ENCODE assay signal across 9 cellular contexts in genomic region chr5:127820910-127821553, GRCh38.
DNase-seq lines count a peak whose midpoint lies in the region; ATAC-seq, FAIRE-seq and TF ChIP-seq lines count a peak whose summit lies in the region.
"Had no signal": no experiment of that assay in that cellular context is flagged by ENCODE, and none has a peak within 500 bp of the region (broad histone marks: within the 10 kb centered on the region; RNA-seq: fewer than 3 reads in every experiment).

No MANE protein-coding gene starts in this region.

- H4K5ac ChIP-seq in IMR-90 (ENCODE audit: low read depth, low read length): no peak overlapping the region

- no peaks in the 10 kb centered on the region for H3K27me3 ChIP-seq in IMR-90 (ENCODE audit: control insufficient read depth, insufficient read depth, low read length)
- H3K27me3 ChIP-seq in HepG2 (ENCODE audit: control insufficient read depth in 1 of 2, insufficient read depth in 2 of 2, low read length in 2 of 2): no peaks in the 10 kb centered on the region

- no peak for TF ChIP-seq POLR2A in IMR-90 (IDR thresholded peaks at IDR 0.05; ENCODE audit: low read depth, low read length)
- TF ChIP-seq POLR2A in HepG2 (IDR thresholded peaks at IDR 0.05; ENCODE audit: insufficient read depth in 1 of 2, low read depth in 2 of 2, low read length in 2 of 2): no peak

- no peak overlapping the region for H2BK20ac ChIP-seq in IMR-90 (ENCODE audit: low read depth, low read length)

- H2AK9ac ChIP-seq in IMR-90 (replicated peaks; ENCODE audit: low read depth, low read length, poor library complexity): no peak overlapping the region

- H3K14ac ChIP-seq in IMR-90 (replicated peaks; ENCODE audit: low read depth, low read length): no peak overlapping the region

- no peak overlapping the region for H4K91ac ChIP-seq in IMR-90 (ENCODE audit: insufficient read depth, low read depth, low read length)

- WGBS in IMR-90 (ENCODE audit: extremely low coverage in 2 of 2, insufficient read length in 1 of 2), 2 experiments: no CpG with 5 or more reads among the region's 2 CpGs
- WGBS in HepG2 (ENCODE audit: low lambda C conversion rate): 17% methylated on average over 2 of the region's 2 CpGs

- dilution Hi-C loops in IMR-90 (cut with HindIII; ENCODE audit: low sequenced_read_pairs, unreplicated experiment): no loop called here

- H3K9me1 ChIP-seq in IMR-90 (ENCODE audit: insufficient read depth, low read length): no peaks in the 10 kb centered on the region

- H4K20me1 ChIP-seq in IMR-90 (ENCODE audit: insufficient read depth, low read length) (no peaks in the 10 kb centered on the region), HepG2 (ENCODE audit: insufficient read depth, low read length) (no peaks in the 10 kb centered on the region)

- TF ChIP-seq EP300 in HepG2 (IDR thresholded peaks at IDR 0.05; ENCODE audit: low read depth in 2 of 2, low read length in 2 of 2) (no peak), HepG2 (CRISPR knock-in tag; IDR thresholded peaks at IDR 0.05; ENCODE audit: borderline replicate concordance) (no peak)

- DNase-seq in IMR-90 (peak; percentile 79), HepG2 (ENCODE audit: low spot score) (peak; percentile 10), NCI-H1417 (lab: John Stamatoyannopoulos, UW) (no peak), NCI-H1105 (lab: John Stamatoyannopoulos, UW) (no peak), superior temporal gyrus (ENCODE audit: extremely low spot score) (no peak)
- DNase-seq: cortex of kidney had no signal

- H4K8ac ChIP-seq in IMR-90 (ENCODE audit: low read depth in 2 of 2, low read length in 2 of 2): no peak overlapping the region

- H3K4me2 ChIP-seq in IMR-90 (ENCODE audit: low read depth, low read length) (no peak overlapping the region), HepG2 (ENCODE audit: low read depth, low read length) (no peak overlapping the region)

- H2BK15ac ChIP-seq in IMR-90 (ENCODE audit: low read depth, low read length): no peak overlapping the region

- FAIRE-seq in HepG2 (lab: Jason Lieb, UNC): no peak

- H3K36me3 ChIP-seq in IMR-90 (ENCODE audit: control insufficient read depth, insufficient read depth, low read length): no peaks in the 10 kb centered on the region
- H3K36me3 ChIP-seq in HepG2 (replicated peaks in 1 of 2; ENCODE audit: control insufficient read depth in 1 of 2, insufficient read depth in 2 of 2, low read length in 2 of 2): no peaks in the 10 kb centered on the region

- TF ChIP-seq CTCF in IMR-90 (conservative IDR thresholded peaks at IDR 0.05; ENCODE audit: low read depth, low read length) (no peak), HepG2 (CRISPR knock-in tag; IDR thresholded peaks at IDR 0.05) (no peak)

- H3K9me3 ChIP-seq in IMR-90 (ENCODE audit: control insufficient read depth, insufficient read depth, low read length) (no peaks in the 10 kb centered on the region), HepG2 (ENCODE audit: low read length) (no peaks in the 10 kb centered on the region)

- H2AFZ ChIP-seq in IMR-90 (replicated peaks; ENCODE audit: low read length, poor library complexity) (no peak overlapping the region), HepG2 (ENCODE audit: low read length) (no peak overlapping the region)

- H3K79me1 ChIP-seq in IMR-90 (ENCODE audit: low read depth in 1 of 2, low read length in 2 of 2): no peaks in the 10 kb centered on the region

- no peak overlapping the region for H3K4me3 ChIP-seq in IMR-90 (ENCODE audit: insufficient read depth, low read depth, low read length)
- no peak overlapping the region for H3K4me3 ChIP-seq in HepG2 (replicated peaks in 1 of 3; ENCODE audit: insufficient read depth in 1 of 3, low read depth in 2 of 3, low read length in 3 of 3)

- H3K18ac ChIP-seq in IMR-90 (ENCODE audit: low read depth, low read length): no peak overlapping the region

- H3K4me1 ChIP-seq in IMR-90 (ENCODE audit: control insufficient read depth, insufficient read depth, low read length) (no peaks in the 10 kb centered on the region), HepG2 (ENCODE audit: insufficient read depth, low read length) (no peaks in the 10 kb centered on the region)

- CTCF ChIA-PET in IMR-90 (lab: Yijun Ruan, JAX) (interaction anchor here (0.6 kb wide), 1 partner anchor 101 kb away, joined by 3 read pairs; no protein-coding TSS in a partner anchor), HepG2 (lab: Yijun Ruan, JAX; ENCODE audit: low intra/inter-chr PET ratio, low total read pairs) (no interaction called here)

- BruUV-seq in IMR-90 (replicated peaks; lab: Mats Ljungman, UMichigan) (no TSS peak), HepG2 (replicated peaks; lab: Mats Ljungman, UMichigan) (no TSS peak)

- no peak overlapping the region for H3K23ac ChIP-seq in IMR-90 (ENCODE audit: low read depth, low read length)

- H3K56ac ChIP-seq in IMR-90 (ENCODE audit: extremely low read depth, insufficient read depth, low read length): no peak overlapping the region

- no peak overlapping the region for H3K27ac ChIP-seq in IMR-90 (ENCODE audit: insufficient read depth, low read length)
- no peak overlapping the region for H3K27ac ChIP-seq in HepG2 (ENCODE audit: extremely low read length, insufficient read depth, low read length)

- POLR2A ChIA-PET in IMR-90 (lab: Charles Lee; ENCODE audit: unreplicated experiment) (no interaction called here), HepG2 (lab: Yijun Ruan, JAX) (no interaction called here)

- H3K79me2 ChIP-seq in HepG2 (ENCODE audit: insufficient read depth, low read length): no peaks in the 10 kb centered on the region

- ATAC-seq in GM18861 (IDR thresholded peaks at IDR 0.05; ENCODE audit: unreplicated experiment): peak; percentile 100
- ATAC-seq in HG02588 (IDR thresholded peaks at IDR 0.05; ENCODE audit: unreplicated experiment): peak; percentile 86
- peak; percentile 69 for ATAC-seq in IMR-90 (ENCODE audit: low read depth)
- peak; percentile 66; the same call in 1 of the 3 replicates for ATAC-seq in HepG2
- ATAC-seq in GM21360 (IDR thresholded peaks at IDR 0.05; ENCODE audit: unreplicated experiment): no peak

- no peak overlapping the region for H2BK5ac ChIP-seq in IMR-90 (ENCODE audit: low read depth, low read length, poor library complexity, severe bottlenecking)

- H3K9ac ChIP-seq in IMR-90 (ENCODE audit: low read depth, low read length) (no peak overlapping the region), HepG2 (ENCODE audit: insufficient read depth, low read depth, low read length) (no peak overlapping the region)

- H3K4ac ChIP-seq in IMR-90 (ENCODE audit: low read depth, low read length): no peak overlapping the region; the same call in 1 of the 2 replicates

- intact Hi-C loops in IMR-90 (cut with micrococcal nuclease) (no loop called here), HepG2 (cut with micrococcal nuclease; ENCODE audit: unreplicated experiment) (no loop called here)

- H2AK5ac ChIP-seq in IMR-90 (ENCODE audit: low read depth, low read length): no peak overlapping the region

- TF ChIP-seq RAD21 in IMR-90 (IDR thresholded peaks at IDR 0.05; ENCODE audit: low read length): no peak
- no peak for TF ChIP-seq RAD21 in HepG2 (CRISPR knock-in tag; IDR thresholded peaks at IDR 0.05)

- in situ Hi-C loops in IMR-90 (cut with MboI; ENCODE audit: low sequenced_read_pairs) (no loop called here), HepG2 (cut with HindIII; ENCODE audit: extremely low pct_ligation_motif_present, low pct_unique_long_range_greater_than_20kb) (no loop called here)

- 0 out of 2 replicates have a peak overlapping the region, but pooled peaks have one; percentile 25 for H2BK120ac ChIP-seq in IMR-90 (ENCODE audit: low read depth, low read length)

TF ChIP-seq in IMR-90, 13 proteins besides CTCF, POLR2A, EP300 and RAD21 (continues in another document):
- no peak for TF ChIP-seq CHD1 (IDR thresholded peaks at IDR 0.05; ENCODE audit: low read depth, low read length)
- no peak for TF ChIP-seq MAFK (IDR thresholded peaks at IDR 0.05; ENCODE audit: low read depth, low read length)
- TF ChIP-seq MAZ (IDR thresholded peaks at IDR 0.05; ENCODE audit: borderline replicate concordance, low read depth, low read length): no peak
- TF ChIP-seq SMC3 (IDR thresholded peaks at IDR 0.05; ENCODE audit: low read depth, low read length): no peak
- no peak for TF ChIP-seq USF2 (IDR thresholded peaks at IDR 0.05; ENCODE audit: low read depth, low read length)
- no peak for TF ChIP-seq NFE2L2 (IDR thresholded peaks at IDR 0.05; ENCODE audit: low read depth, low read length)

TF ChIP-seq in HepG2, 621 proteins besides CTCF, POLR2A, EP300 and RAD21 (continues in another document):
- TF ChIP-seq ZBTB20 (CRISPR knock-in tag; IDR thresholded peaks at IDR 0.05; ENCODE audit: borderline replicate concordance, low read depth) (no peak), ZBTB46 (CRISPR knock-in tag; IDR thresholded peaks at IDR 0.05; ENCODE audit: borderline replicate concordance) (no peak), RBM39 (IDR thresholded peaks at IDR 0.05; ENCODE audit: low read depth, low read length, poor library complexity, severe bottlenecking) (no peak), ATF7 (IDR thresholded peaks at IDR 0.05) (no peak), ATF7 (CRISPR knock-in tag; IDR thresholded peaks at IDR 0.05) (no peak), ATF6 (CRISPR knock-in tag; conservative IDR thresholded peaks at IDR 0.05) (no peak)

Comparison
In these comparisons a context has a peak if more than half of its experiments do, and no peak if none do; other contexts are left out.
1. DNase-seq: peak in IMR-90 (single experiment) and HepG2 (single experiment); none in NCI-H1417 (0 of 3), NCI-H1105 (single experiment) and superior temporal gyrus (single experiment).